ENCODE assay signal across 34 cellular contexts in the genomic region with DNA sequence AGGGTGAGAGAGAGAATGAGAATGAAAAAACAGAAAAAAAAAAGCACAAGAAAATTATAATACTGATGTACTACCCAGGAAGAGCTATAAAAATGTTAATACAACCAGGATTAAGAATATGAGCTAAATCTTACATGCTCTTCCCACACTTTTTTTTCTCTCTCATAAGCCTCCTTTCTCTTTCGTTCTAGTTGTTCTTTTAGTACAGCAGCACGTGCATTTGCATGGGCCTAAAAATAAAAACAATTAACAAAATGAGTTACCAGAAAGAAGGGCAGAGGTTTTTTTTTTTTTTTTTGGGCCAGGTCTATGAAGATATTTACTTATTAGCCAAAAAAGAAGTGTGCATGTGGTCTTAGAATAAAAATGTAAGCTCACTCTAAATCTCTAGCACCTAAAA.
DNase-seq lines count a peak whose midpoint lies in the region; ATAC-seq, FAIRE-seq and TF ChIP-seq lines count a peak whose summit lies in the region.
"Had no signal": no experiment of that assay in that cellular context is flagged by ENCODE, and none has a peak within 500 bp of the region (broad histone marks: within the 10 kb centered on the region; RNA-seq: fewer than 3 reads in every experiment).

No MANE protein-coding gene starts in this region.

- peak; percentile 18 for FAIRE-seq in endothelial cell of umbilical vein (lab: Jason Lieb, UNC)
- FAIRE-seq: A549, D721Med had no signal

- POLR2A ChIA-PET in endothelial cell of umbilical vein (lab: Charles Lee), result interaction anchor here (0.7 kb wide), 1 partner anchor 16 kb away, joined by 5 read pairs; no protein-coding TSS in a partner anchor

- DNase-seq in endothelial cell of umbilical vein (ENCODE audit: low read depth, low spot score) (no peak), tibial artery (no peak), posterior vena cava (ENCODE audit: low spot score) (no peak), MM.1S (no peak)
- DNase-seq: 8988T; ACHN; AML-193; BE2C; C1 segment of cervical spinal cord; Caco-2; Calu3; CD4-positive, alpha-beta memory T cell; CD4-positive, alpha-beta T cell; CD4-positive, CD25-positive, alpha-beta regulatory T cell; CD8-positive, alpha-beta memory T cell; CD8-positive, alpha-beta T cell; COR-L47; DMS 273 treated with DMSO at 0.1 percent for 48 hours; DMS153; DMS53; DMS79; DMS79 treated with DMSO at 0.1 percent for 48 hours; DND-41; EL had no signal

- dilution Hi-C loops in endothelial cell of umbilical vein (cut with MboI; ENCODE audit: extremely low pct_ligation_motif_present, low sequenced_read_pairs), result no loop called here

- H3F3A ChIP-seq in SU-DHL-6 (ENCODE audit: insufficient read depth) (peaks cover 3% of the 10 kb centered on the region; the same call in 1 of the 2 replicates), MM.1S (ENCODE audit: insufficient read depth, low read length) (no peaks in the 10 kb centered on the region; the same call in 1 of the 2 replicates)

- H4K20me1 ChIP-seq in SU-DHL-6 (ENCODE audit: low read depth, low read length), result no peaks in the 10 kb centered on the region
- H4K20me1 ChIP-seq in endothelial cell of umbilical vein (replicated peaks; ENCODE audit: control insufficient read depth, extremely low read depth, insufficient read depth, low read length), result no peaks in the 10 kb centered on the region
- no peaks in the 10 kb centered on the region for H4K20me1 ChIP-seq in MM.1S (ENCODE audit: insufficient read depth, low read length)
- H4K20me1 ChIP-seq: BLaER1; BLaER1 treated with 17β-estradiol and CSF1 and Interleukin-3, amounts not matched to agents 10 nM and 100 nM had no signal

- no peaks in the 10 kb centered on the region for H3K9me1 ChIP-seq in endothelial cell of umbilical vein (replicated peaks; ENCODE audit: control insufficient read depth, extremely low read depth, insufficient read depth, low read length)

- H3K27me3 ChIP-seq in SU-DHL-6 (ENCODE audit: low read length) (no peaks in the 10 kb centered on the region), endothelial cell of umbilical vein (ENCODE audit: control insufficient read depth in 2 of 2, insufficient read depth in 2 of 2, low read length in 2 of 2) (no peaks in the 10 kb centered on the region), tibial artery (no peaks in the 10 kb centered on the region), MM.1S (replicated peaks; ENCODE audit: insufficient read depth, low read length) (no peaks in the 10 kb centered on the region)
- H3K27me3 ChIP-seq: BE2C; BLaER1; BLaER1 treated with 17β-estradiol and CSF1 and Interleukin-3, amounts not matched to agents 10 nM and 100 nM had no signal

- H3K9ac ChIP-seq in SU-DHL-6 (ENCODE audit: low read length), result no peak overlapping the region
- no peak overlapping the region for H3K9ac ChIP-seq in endothelial cell of umbilical vein (replicated peaks; ENCODE audit: extremely low read depth, insufficient read depth, low read length)
- H3K9ac ChIP-seq in MM.1S (ENCODE audit: low read length), result no peak overlapping the region
- H3K9ac ChIP-seq: BLaER1; BLaER1 treated with 17β-estradiol and CSF1 and Interleukin-3, amounts not matched to agents 10 nM and 100 nM had no signal

- H3K9me2 ChIP-seq in SU-DHL-6 (replicated peaks; ENCODE audit: insufficient read depth, low read length) (no peaks in the 10 kb centered on the region), MM.1S (replicated peaks; ENCODE audit: insufficient read depth, low read length) (no peaks in the 10 kb centered on the region)

- no peak for TF ChIP-seq CTCF in SU-DHL-6 (IDR thresholded peaks at IDR 0.05; ENCODE audit: insufficient read depth, low read length, poor library complexity, severe bottlenecking)
- no peak for TF ChIP-seq CTCF in endothelial cell of umbilical vein (IDR thresholded peaks at IDR 0.05; ENCODE audit: extremely low read depth in 1 of 2, insufficient read depth in 1 of 2, low read depth in 1 of 2, low read length in 2 of 2)
- no peak for TF ChIP-seq CTCF in tibial artery (IDR thresholded peaks at IDR 0.05)
- no peak for TF ChIP-seq CTCF in MM.1S (IDR thresholded peaks at IDR 0.05; ENCODE audit: low read length)

- BruUV-seq in endothelial cell of umbilical vein (replicated peaks; lab: Mats Ljungman, UMichigan), result no TSS peak

- H3K4me3 ChIP-seq in SU-DHL-6 (ENCODE audit: insufficient read depth, low read length, poor library complexity, severe bottlenecking) (no peak overlapping the region), endothelial cell of umbilical vein (replicated peaks in 1 of 3; ENCODE audit: insufficient read depth in 1 of 3, low read depth in 1 of 3, low read length in 3 of 3) (no peak overlapping the region), tibial artery (no peak overlapping the region), MM.1S (ENCODE audit: low read length) (no peak overlapping the region)
- H3K4me3 ChIP-seq: A549; BLaER1; BLaER1 treated with 17β-estradiol and CSF1 and Interleukin-3, amounts not matched to agents 10 nM and 100 nM had no signal

- no peak for TF ChIP-seq POLR2A in endothelial cell of umbilical vein (IDR thresholded peaks at IDR 0.05; ENCODE audit: low read depth, low read length)

- H3K36me3 ChIP-seq in SU-DHL-6 (ENCODE audit: low read length), result peaks cover 15% of the 10 kb centered on the region
- peaks cover 0 to 4% of the 10 kb centered on the region in 2 experiments for H3K36me3 ChIP-seq in endothelial cell of umbilical vein (ENCODE audit: control insufficient read depth in 2 of 2, extremely low read depth in 1 of 2, insufficient read depth in 2 of 2, low read length in 2 of 2)
- H3K36me3 ChIP-seq in tibial artery, result peaks cover 51 to 63% (median 58%) of the 10 kb centered on the region in 3 donors
- H3K36me3 ChIP-seq in MM.1S (replicated peaks; ENCODE audit: insufficient read depth, low read length), result no peaks in the 10 kb centered on the region; the same call in 1 of the 2 replicates

- H3K27ac ChIP-seq in SU-DHL-6 (ENCODE audit: low read depth, low read length), result no peak overlapping the region
- no peak overlapping the region for H3K27ac ChIP-seq in endothelial cell of umbilical vein (ENCODE audit: insufficient read depth, low read depth, low read length)
- no peak overlapping the region for H3K27ac ChIP-seq in tibial artery
- no peak overlapping the region for H3K27ac ChIP-seq in MM.1S (ENCODE audit: low read length)
- H3K27ac ChIP-seq: 22Rv1; A549; BLaER1; BLaER1 treated with 17β-estradiol and CSF1 and Interleukin-3, amounts not matched to agents 10 nM and 100 nM; C4-2B had no signal

- CTCF ChIA-PET in endothelial cell of umbilical vein (lab: Charles Lee), result interaction anchor here (0.9 kb wide), 1 partner anchor 8 kb away, joined by 4 read pairs; no protein-coding TSS in a partner anchor

- peak; percentile 51 for ATAC-seq in GM18867 (IDR thresholded peaks at IDR 0.05; ENCODE audit: unreplicated experiment)
- ATAC-seq in HG02885 (IDR thresholded peaks at IDR 0.05; ENCODE audit: poor library complexity, unreplicated experiment), result peak; percentile 53
- no peak for ATAC-seq in SK-N-SH treated with all-trans-retinoic acid at 6 μM for 48 hours
- ATAC-seq: A549; CD8-positive, alpha-beta T cell had no signal

- no peaks in the 10 kb centered on the region for H3K4me1 ChIP-seq in endothelial cell of umbilical vein (ENCODE audit: control insufficient read depth, extremely low read depth, insufficient read depth, low read length)
- H3K4me1 ChIP-seq in tibial artery, result no peaks in the 10 kb centered on the region
- no peaks in the 10 kb centered on the region for H3K4me1 ChIP-seq in MM.1S (ENCODE audit: low read length)
- H3K4me1 ChIP-seq: A549; BLaER1; BLaER1 treated with 17β-estradiol and CSF1 and Interleukin-3, amounts not matched to agents 10 nM and 100 nM; Caco-2 had no signal

- H3K9me3 ChIP-seq in SU-DHL-6 (ENCODE audit: insufficient read depth, low read length), result no peaks in the 10 kb centered on the region
- H3K9me3 ChIP-seq in endothelial cell of umbilical vein (replicated peaks; ENCODE audit: control insufficient read depth, insufficient read depth, low read length), result no peaks in the 10 kb centered on the region
- H3K9me3 ChIP-seq in tibial artery, result peaks cover 0 to 18% (median 12%) of the 10 kb centered on the region in 3 donors
- H3K9me3 ChIP-seq in MM.1S (replicated peaks; ENCODE audit: insufficient read depth, low read length), result no peaks in the 10 kb centered on the region
- H3K9me3 ChIP-seq: BLaER1, Caco-2 had no signal

- intact Hi-C loops in endothelial cell of umbilical vein (cut with micrococcal nuclease) (no loop called here), tibial artery (cut with DNase I; ENCODE audit: low total_unique reads) (no loop called here), posterior vena cava (cut with DNase I) (no loop called here)

- H3K4me2 ChIP-seq in SU-DHL-6 (ENCODE audit: low read depth, low read length, poor library complexity, severe bottlenecking), result peak overlapping the region; percentile 10
- H3K4me2 ChIP-seq in endothelial cell of umbilical vein (ENCODE audit: insufficient read depth, low read length), result no peak overlapping the region
- no peak overlapping the region for H3K4me2 ChIP-seq in MM.1S (ENCODE audit: low read depth, low read length)
- H3K4me2 ChIP-seq: A549; BLaER1; BLaER1 treated with 17β-estradiol and CSF1 and Interleukin-3, amounts not matched to agents 10 nM and 100 nM had no signal

- H2AFZ ChIP-seq in SU-DHL-6 (ENCODE audit: low read depth, low read length, severe bottlenecking) (no peak overlapping the region), endothelial cell of umbilical vein (ENCODE audit: low read depth, low read length) (no peak overlapping the region), MM.1S (ENCODE audit: low read length) (no peak overlapping the region)

- H3K79me2 ChIP-seq in SU-DHL-6 (ENCODE audit: insufficient read depth, low read length) (no peaks in the 10 kb centered on the region), endothelial cell of umbilical vein (ENCODE audit: control insufficient read depth, insufficient read depth, low read length) (no peaks in the 10 kb centered on the region), MM.1S (ENCODE audit: low read length) (no peaks in the 10 kb centered on the region)

TF ChIP-seq in endothelial cell of umbilical vein, 7 proteins besides CTCF, POLR2A, EP300 and RAD21 (continues in another document):
- TF ChIP-seq EZH2 (IDR thresholded peaks at IDR 0.05; ENCODE audit: borderline replicate concordance, low read depth, low read length, severe bottlenecking), result no peak
- TF ChIP-seq POLR2AphosphoS5 (IDR thresholded peaks at IDR 0.05; ENCODE audit: insufficient read depth, low read depth, low read length), result no peak
- TF ChIP-seq GATA2 (IDR thresholded peaks at IDR 0.05; ENCODE audit: insufficient read depth, insufficient read length, low read depth, low read length), result no peak

TF ChIP-seq in SK-N-SH treated with all-trans-retinoic acid at 6 μM for 48 hours, 23 proteins besides CTCF, POLR2A, EP300 and RAD21 (continues in another document):
- TF ChIP-seq RARB (CRISPR knock-in tag; IDR thresholded peaks at IDR 0.05), result no peak
